In genomic region chr11:120912504-120912903, GRCh38 we compare ENCODE assay signal across 8 cellular contexts.
DNase-seq lines count a peak whose midpoint lies in the region; TF ChIP-seq lines count a peak whose summit lies in the region.
"Had no signal": no experiment of that assay in that cellular context is flagged by ENCODE, and none has a peak within 500 bp of the region (broad histone marks: within the 10 kb centered on the region; RNA-seq: fewer than 3 reads in every experiment).

No MANE protein-coding gene starts in this region.

- no peaks in the 10 kb centered on the region for H3F3A ChIP-seq in neural cell (ENCODE audit: insufficient read depth, low read length, poor library complexity, severe bottlenecking)

- DNase-seq in GM03348 (ENCODE audit: low spot score) (peak; percentile 49), LoVo (ENCODE audit: low spot score) (peak; percentile 7), cardiac fibroblast (ENCODE audit: low read depth in 2 of 2) (peak; percentile 38 to 53)
- DNase-seq in activated effector memory CD4-positive, alpha-beta T cell treated with anti-CD3 and anti-CD28 coated beads, Interleukin-2, amount 50 U/mL, for 16 hours, result no peak
- no peak for DNase-seq in stimulated activated CD4-positive, alpha-beta T cell treated with anti-CD3 and anti-CD28 coated beads, Interleukin-4, amount 100 ng/mL, for 24 hours
- no peak for DNase-seq in effector memory CD4-positive, alpha-beta T cell

- TF ChIP-seq CTCF in cardiac fibroblast (IDR thresholded peaks at IDR 0.05; ENCODE audit: low read depth, low read length), result peak; percentile 29
- peak; percentile 66 for TF ChIP-seq CTCF in neural cell (IDR thresholded peaks at IDR 0.05; ENCODE audit: poor library complexity, severe bottlenecking)

- H3K9me2 ChIP-seq in neural cell (ENCODE audit: insufficient read depth, low read length), result no peaks in the 10 kb centered on the region

- no peaks in the 10 kb centered on the region for H4K20me1 ChIP-seq in neural cell (ENCODE audit: insufficient read depth)

- H3K4me1 ChIP-seq in effector memory CD4-positive, alpha-beta T cell (ENCODE audit: control insufficient read depth, insufficient read depth, low read length, poor library complexity, severe bottlenecking), result no peaks in the 10 kb centered on the region

- no peak overlapping the region for H2AFZ ChIP-seq in neural cell (ENCODE audit: low read depth, low read length)

- TF ChIP-seq EP300 in neural cell (conservative IDR thresholded peaks at IDR 0.05; ENCODE audit: poor library complexity, severe bottlenecking), result no peak

- no peak overlapping the region for H3K27ac ChIP-seq in neural cell (ENCODE audit: low read length)
- no peak overlapping the region for H3K27ac ChIP-seq in effector memory CD4-positive, alpha-beta T cell (ENCODE audit: insufficient read depth, low read length, poor library complexity, severe bottlenecking)
- H3K27ac ChIP-seq: coronary artery had no signal

- no peak overlapping the region for H3K4me2 ChIP-seq in neural cell (ENCODE audit: low read length)

- peak; percentile 48 for TF ChIP-seq RAD21 in neural cell (conservative IDR thresholded peaks at IDR 0.05)

- no peaks in the 10 kb centered on the region for H3K27me3 ChIP-seq in neural cell (ENCODE audit: insufficient read depth, low read depth, low read length)
- H3K27me3 ChIP-seq in effector memory CD4-positive, alpha-beta T cell (replicated peaks; ENCODE audit: control insufficient read depth, insufficient read depth, low read length, poor library complexity, severe bottlenecking), result no peaks in the 10 kb centered on the region

- no peaks in the 10 kb centered on the region for H3K36me3 ChIP-seq in neural cell (ENCODE audit: insufficient read depth, low read length)
- H3K36me3 ChIP-seq in effector memory CD4-positive, alpha-beta T cell (ENCODE audit: control insufficient read depth, insufficient read depth, low read length), result no peaks in the 10 kb centered on the region

- no peaks in the 10 kb centered on the region for H3K79me2 ChIP-seq in neural cell (replicated peaks; ENCODE audit: insufficient read depth, low read length)

- H3K9ac ChIP-seq in neural cell (ENCODE audit: low read length), result no peak overlapping the region

- H3K9me3 ChIP-seq in neural cell (ENCODE audit: low read length), result no peaks in the 10 kb centered on the region
- no peaks in the 10 kb centered on the region for H3K9me3 ChIP-seq in effector memory CD4-positive, alpha-beta T cell (ENCODE audit: control insufficient read depth, low read length)

- no peak overlapping the region for H3K4me3 ChIP-seq in cardiac fibroblast (replicated peaks in 1 of 2; ENCODE audit: low read depth in 2 of 2, low read length in 2 of 2)
- H3K4me3 ChIP-seq in neural cell (ENCODE audit: low read length), result no peak overlapping the region
- H3K4me3 ChIP-seq in effector memory CD4-positive, alpha-beta T cell (ENCODE audit: insufficient read depth, low read depth, low read length, poor library complexity, severe bottlenecking), result no peak overlapping the region
- H3K4me3 ChIP-seq: coronary artery had no signal

TF ChIP-seq in neural cell, 6 proteins besides CTCF, POLR2A, EP300 and RAD21:
- TF ChIP-seq EZH2 (IDR thresholded peaks at IDR 0.05; ENCODE audit: borderline replicate concordance, insufficient read depth, low read length, poor library complexity, severe bottlenecking) (no peak), SMC3 (conservative IDR thresholded peaks at IDR 0.05; ENCODE audit: poor library complexity) (peak; percentile 57)

Comparison
In these comparisons a context has a peak if more than half of its experiments do, and no peak if none do; other contexts are left out.
1. DNase-seq: peak in GM03348 (single experiment), LoVo (single experiment) and cardiac fibroblast (2 of 2); none in activated effector memory CD4-positive, alpha-beta T cell treated with anti-CD3 and anti-CD28 coated beads, Interleukin-2, amount 50 U/mL, for 16 hours (single experiment), stimulated activated CD4-positive, alpha-beta T cell treated with anti-CD3 and anti-CD28 coated beads, Interleukin-4, amount 100 ng/mL, for 24 hours (single experiment) and effector memory CD4-positive, alpha-beta T cell (0 of 3).